In the genomic region with DNA sequence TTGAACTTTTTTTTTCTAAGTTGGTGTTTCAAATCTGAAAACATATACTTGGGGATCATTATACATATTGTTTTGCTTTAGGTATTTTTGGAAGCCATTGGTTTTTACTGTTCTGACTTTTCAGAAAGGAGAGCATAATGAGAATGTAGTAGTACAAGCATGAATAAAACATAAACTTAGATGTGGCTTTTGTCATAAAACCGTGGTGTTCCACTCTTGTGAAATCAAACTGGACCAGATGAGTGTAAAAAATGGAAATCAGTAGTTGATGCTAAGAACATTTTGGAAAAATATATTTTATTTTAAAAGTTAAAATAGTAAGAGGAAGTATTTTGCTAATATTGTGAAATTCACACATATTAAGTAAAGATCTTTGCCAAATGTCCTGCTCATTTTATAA, we compare ENCODE assay signal across 24 cellular contexts. TPM values are rescaled to one million over a fixed set of nuclear protein-coding genes. Genes with fewer than 3 reads are reported as not detected.
DNase-seq lines count a peak whose midpoint lies in the region; FAIRE-seq and TF ChIP-seq lines count a peak whose summit lies in the region.
"Had no signal": no experiment of that assay in that cellular context is flagged by ENCODE, and none has a peak within 500 bp of the region (broad histone marks: within the 10 kb centered on the region; RNA-seq: fewer than 3 reads in every experiment).

No MANE protein-coding gene starts in this region.

- TF ChIP-seq EP300 in sigmoid colon (IDR thresholded peaks at IDR 0.05) = no peak

- H3K9me2 ChIP-seq in Karpas-422 (replicated peaks; ENCODE audit: insufficient read depth, low read length) = no peaks in the 10 kb centered on the region

- peaks cover 25% of the 10 kb centered on the region for H3K36me3 ChIP-seq in cardiac muscle cell
- peaks cover 8% of the 10 kb centered on the region for H3K36me3 ChIP-seq in right atrium auricular region
- H3K36me3 ChIP-seq in Karpas-422 (ENCODE audit: insufficient read depth, low read length) = peaks cover 19% of the 10 kb centered on the region
- H3K36me3 ChIP-seq in kidney (ENCODE audit: control insufficient read depth in 1 of 2, insufficient read depth in 2 of 2, low read length in 2 of 2) = no peaks in the 10 kb centered on the region
- H3K36me3 ChIP-seq in sigmoid colon = peaks cover 0 to 22% (median 0%) of the 10 kb centered on the region in 4 donors
- no peaks in the 10 kb centered on the region for H3K36me3 ChIP-seq in Peyer's patch
- H3K36me3 ChIP-seq: BLaER1 had no signal

- no peak overlapping the region for H3K4me3 ChIP-seq in cardiac muscle cell
- no peak overlapping the region for H3K4me3 ChIP-seq in right atrium auricular region
- peak overlapping the region; percentile 14; the same call in 1 of the 2 replicates for H3K4me3 ChIP-seq in Karpas-422 (ENCODE audit: low read length)
- H3K4me3 ChIP-seq in kidney (ENCODE audit: low read length in 2 of 2) = no peak overlapping the region
- no peak overlapping the region for H3K4me3 ChIP-seq in sigmoid colon
- H3K4me3 ChIP-seq in Peyer's patch = no peak overlapping the region
- H3K4me3 ChIP-seq: BLaER1, GM23248 had no signal

- no peaks in the 10 kb centered on the region for H3K79me2 ChIP-seq in Karpas-422 (ENCODE audit: low read length)

- H3K27ac ChIP-seq in cardiac muscle cell (peak overlapping the region; percentile 64), right atrium auricular region (no peak overlapping the region), Karpas-422 (ENCODE audit: low read length) (peak overlapping the region; percentile 77), kidney (ENCODE audit: low read depth in 2 of 2, low read length in 2 of 2) (no peak overlapping the region), sigmoid colon (peak overlapping the region in 3 of 4 donors; percentile 19 to 76 (median 21)), Peyer's patch (no peak overlapping the region)
- H3K27ac ChIP-seq: 22Rv1, BLaER1, C4-2B, GM23248 had no signal

- H3K27me3 ChIP-seq in cardiac muscle cell (no peaks in the 10 kb centered on the region), right atrium auricular region (no peaks in the 10 kb centered on the region), Karpas-422 (ENCODE audit: low read length) (no peaks in the 10 kb centered on the region), sigmoid colon (no peaks in the 10 kb centered on the region), Peyer's patch (no peaks in the 10 kb centered on the region)
- H3K27me3 ChIP-seq: BLaER1 had no signal

- intact Hi-C loops in kidney (cut with DNase I) = no loop called here
- intact Hi-C loops in sigmoid colon (cut with DNase I) = loop anchor here (10.0 kb wide), 1 partner anchor 161 kb away; no protein-coding TSS in a partner anchor

- H4K20me1 ChIP-seq in Karpas-422 (ENCODE audit: insufficient read depth, low read depth, low read length) = no peaks in the 10 kb centered on the region
- H4K20me1 ChIP-seq: BLaER1 had no signal

- DNase-seq in cardiac muscle cell (ENCODE audit: low read depth in 1 of 2, low spot score in 1 of 2) = no peak
- no peak for DNase-seq in right atrium auricular region (ENCODE audit: low spot score)
- peak; percentile 59 for DNase-seq in Karpas-422
- DNase-seq in kidney = no peak
- no peak for DNase-seq in sigmoid colon
- no peak for DNase-seq in Peyer's patch
- no peak for DNase-seq in D341Med (ENCODE audit: low spot score)
- DNase-seq in GM19238 (ENCODE audit: insufficient read length, low spot score) = no peak
- DNase-seq: Caco-2; CD4-positive, CD25-positive, alpha-beta regulatory T cell; CD8-positive, alpha-beta T cell; DMS153; DND-41; GM23248; H7; HCEC 1CT had no signal

- H3K4me1 ChIP-seq in cardiac muscle cell (ENCODE audit: low read depth) (peaks cover 48% of the 10 kb centered on the region), right atrium auricular region (peaks cover 0 to 24% of the 10 kb centered on the region in 2 donors), Karpas-422 (ENCODE audit: low read length) (peaks cover 62% of the 10 kb centered on the region), kidney (ENCODE audit: control insufficient read depth in 1 of 2, insufficient read depth in 1 of 2, low read depth in 1 of 2, low read length in 2 of 2) (peaks cover 2 to 37% of the 10 kb centered on the region in 2 donors), sigmoid colon (peaks cover 0 to 58% (median 29%) of the 10 kb centered on the region in 4 donors), Peyer's patch (no peaks in the 10 kb centered on the region)

- no peak for TF ChIP-seq CTCF in cardiac muscle cell (IDR thresholded peaks at IDR 0.05; ENCODE audit: low read depth, low read length)
- TF ChIP-seq CTCF in right atrium auricular region (IDR thresholded peaks at IDR 0.05) = no peak
- no peak for TF ChIP-seq CTCF in kidney (IDR thresholded peaks at IDR 0.05; ENCODE audit: borderline replicate concordance, extremely low read depth, insufficient read depth)
- TF ChIP-seq CTCF in sigmoid colon (IDR thresholded peaks at IDR 0.05) = no peak
- no peak for TF ChIP-seq CTCF in Peyer's patch (IDR thresholded peaks at IDR 0.05)

- FAIRE-seq in kidney (lab: Jason Lieb, UNC) = peak; percentile 90
- FAIRE-seq: A204.1, G401.6, GM12892, GM19239, H1 had no signal

- no peak overlapping the region for H2AFZ ChIP-seq in Karpas-422 (ENCODE audit: low read length)
- H2AFZ ChIP-seq: GM23248 had no signal

- H3K9ac ChIP-seq in Karpas-422 (ENCODE audit: low read length) (peak overlapping the region; percentile 44; the same call in 1 of the 2 replicates), kidney (ENCODE audit: low read length in 2 of 2) (no peak overlapping the region)
- H3K9ac ChIP-seq: BLaER1, GM23248 had no signal

- no peak for TF ChIP-seq POLR2A in sigmoid colon (IDR thresholded peaks at IDR 0.05)
- no peak for TF ChIP-seq POLR2A in Peyer's patch (IDR thresholded peaks at IDR 0.05)

- 57 to 69% methylated on average over 1 of the region's 1 CpG for WGBS in sigmoid colon, 2 donors

- H3K9me3 ChIP-seq in cardiac muscle cell (ENCODE audit: low read depth) (no peaks in the 10 kb centered on the region), right atrium auricular region (peaks cover 0 to 7% of the 10 kb centered on the region in 2 donors), Karpas-422 (ENCODE audit: low read length) (peaks cover 21% of the 10 kb centered on the region), kidney (ENCODE audit: control insufficient read depth in 1 of 2, low read length in 2 of 2) (peaks cover 0 to 4% of the 10 kb centered on the region in 2 donors), sigmoid colon (no peaks in the 10 kb centered on the region), Peyer's patch (no peaks in the 10 kb centered on the region)

- peak overlapping the region; percentile 31 for H3K4me2 ChIP-seq in Karpas-422 (ENCODE audit: low read depth, low read length, poor library complexity, severe bottlenecking)
- H3K4me2 ChIP-seq: BLaER1 had no signal

RNA-seq across cellular contexts. Expression of a gene that starts 29.6 kb away (rescaled TPM):
- total RNA-seq in cardiac muscle cell (123 TPM in 2 replicates), right atrium auricular region (10 to 100 TPM; 35.5 to 52.5 TPM), kidney (64.6 TPM), sigmoid colon (100 to 1,000 TPM in 3 of 4 donors, 10 to 100 TPM in 1; 87.5 to 254 (median 177) TPM), Peyer's patch (10 to 100 TPM in 1 of 4 donors, 1 to 10 TPM in 3; 2.3 to 14.9 (median 7.8) TPM)
- polyA plus RNA-seq in cardiac muscle cell (92.9 and 111 TPM in 2 replicates), kidney (ENCODE audit: insufficient read depth, low read depth, low replicate concordance) (6.9 TPM), sigmoid colon (1 to 10 TPM; 1.2 to 10.0 (median 3.6) TPM)
- total RNA-seq in Karpas-422 (2014; rRNA removed; shearing (Covaris generic); ENCODE audit: low replicate concordance) = 3.0 and 6.1 TPM in 2 replicates
- total RNA-seq: Caco-2; CD8-positive, alpha-beta T cell; GM23248; H1 had no signal
- polyA plus RNA-seq: CD4-positive, CD25-positive, alpha-beta regulatory T cell; GM23248; H1 had no signal

Comparison
In these comparisons a context has a peak if more than half of its experiments do, and no peak if none do; other contexts are left out.
1. H3K27ac ChIP-seq: peak in cardiac muscle cell (single experiment), Karpas-422 (single experiment) and sigmoid colon (3 of 4); none in right atrium auricular region (0 of 2), kidney (0 of 2) and Peyer's patch (0 of 4).